Comparison of ENCODE assay signal across 1 cellular context in the genomic region with DNA sequence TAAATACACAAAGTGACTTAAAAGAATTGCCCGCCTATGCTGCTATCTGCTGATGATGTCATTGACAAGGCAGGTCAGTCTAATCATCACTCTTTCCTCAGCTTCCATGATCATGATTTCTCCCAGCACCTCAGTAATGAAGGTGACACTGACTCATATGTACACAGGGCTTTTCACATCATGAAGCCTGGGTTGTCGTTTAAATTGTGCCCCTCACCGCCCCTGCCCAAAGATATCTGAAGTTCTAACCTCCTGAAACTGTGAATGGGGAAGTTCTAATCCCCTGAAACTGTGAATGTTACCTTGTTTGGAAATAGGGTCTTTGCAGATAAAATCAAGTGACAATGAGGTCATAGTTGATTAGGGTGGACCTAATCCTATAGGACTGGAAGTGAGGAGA.
TF ChIP-seq lines count a peak whose summit lies in the region.

No MANE protein-coding gene starts in this region.

TF ChIP-seq in GM12878, 131 proteins besides CTCF, POLR2A, EP300 and RAD21:
- peak; percentile 23; the same call in 1 of the 2 replicates for TF ChIP-seq SPI1 (IDR thresholded peaks at IDR 0.05; ENCODE audit: borderline replicate concordance, insufficient read depth, low read depth, low read length)
- TF ChIP-seq, protein P1, sequence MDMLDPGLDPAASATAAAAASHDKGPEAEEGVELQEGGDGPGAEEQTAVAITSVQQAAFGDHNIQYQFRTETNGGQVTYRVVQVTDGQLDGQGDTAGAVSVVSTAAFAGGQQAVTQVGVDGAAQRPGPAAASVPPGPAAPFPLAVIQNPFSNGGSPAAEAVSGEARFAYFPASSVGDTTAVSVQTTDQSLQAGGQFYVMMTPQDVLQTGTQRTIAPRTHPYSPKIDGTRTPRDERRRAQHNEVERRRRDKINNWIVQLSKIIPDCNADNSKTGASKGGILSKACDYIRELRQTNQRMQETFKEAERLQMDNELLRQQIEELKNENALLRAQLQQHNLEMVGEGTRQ (IDR thresholded peaks at IDR 0.05; ENCODE audit: borderline replicate concordance, low read depth, low read length), result no peak
- peak; percentile 74 for TF ChIP-seq IKZF1 (conservative IDR thresholded peaks at IDR 0.05)
- TF ChIP-seq, protein P2, sequence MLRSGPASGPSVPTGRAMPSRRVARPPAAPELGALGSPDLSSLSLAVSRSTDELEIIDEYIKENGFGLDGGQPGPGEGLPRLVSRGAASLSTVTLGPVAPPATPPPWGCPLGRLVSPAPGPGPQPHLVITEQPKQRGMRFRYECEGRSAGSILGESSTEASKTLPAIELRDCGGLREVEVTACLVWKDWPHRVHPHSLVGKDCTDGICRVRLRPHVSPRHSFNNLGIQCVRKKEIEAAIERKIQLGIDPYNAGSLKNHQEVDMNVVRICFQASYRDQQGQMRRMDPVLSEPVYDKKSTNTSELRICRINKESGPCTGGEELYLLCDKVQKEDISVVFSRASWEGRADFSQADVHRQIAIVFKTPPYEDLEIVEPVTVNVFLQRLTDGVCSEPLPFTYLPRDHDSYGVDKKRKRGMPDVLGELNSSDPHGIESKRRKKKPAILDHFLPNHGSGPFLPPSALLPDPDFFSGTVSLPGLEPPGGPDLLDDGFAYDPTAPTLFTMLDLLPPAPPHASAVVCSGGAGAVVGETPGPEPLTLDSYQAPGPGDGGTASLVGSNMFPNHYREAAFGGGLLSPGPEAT (IDR thresholded peaks at IDR 0.05; ENCODE audit: low read depth), result peak; percentile 55; the same call in 1 of the 2 replicates
- TF ChIP-seq EZH2 (IDR thresholded peaks at IDR 0.05; ENCODE audit: borderline replicate concordance, control insufficient read depth, low read depth, low read length), result no peak
- TF ChIP-seq NBN (IDR thresholded peaks at IDR 0.05), result peak; percentile 37; the same call in 1 of the 2 replicates
- no peak for TF ChIP-seq DPF2 (IDR thresholded peaks at IDR 0.05)
- no peak for TF ChIP-seq RFX5 (IDR thresholded peaks at IDR 0.05; ENCODE audit: low read depth, low read length)
- no peak for TF ChIP-seq CBFB (IDR thresholded peaks at IDR 0.05; ENCODE audit: low read depth)
- TF ChIP-seq ATF7 (IDR thresholded peaks at IDR 0.05; ENCODE audit: low read depth), result peak; percentile 96
- 0 out of 2 replicates have a peak, but pooled peaks have one; percentile 40 for TF ChIP-seq GATAD2B (conservative IDR thresholded peaks at IDR 0.05; ENCODE audit: low read depth)
- TF ChIP-seq IKZF2 (IDR thresholded peaks at IDR 0.05), result peak; percentile 77 to 78; a peak in 3 of 4 replicates
- no peak for TF ChIP-seq SUZ12 (IDR thresholded peaks at IDR 0.05; ENCODE audit: unreplicated experiment)
- peak; percentile 70; the same call in 1 of the 2 replicates for TF ChIP-seq MTA2 (IDR thresholded peaks at IDR 0.05; ENCODE audit: low read depth)
- peak; percentile 48 for TF ChIP-seq MEF2B (IDR thresholded peaks at IDR 0.05; ENCODE audit: partially characterized antibody, poor library complexity, severe bottlenecking)
